ENCODE assay signal across 8 cellular contexts in genomic region chr10:97759157-97759980, GRCh38. TPM values are rescaled to one million over a fixed set of nuclear protein-coding genes. Genes with fewer than 3 reads are reported as not detected.
DNase-seq lines count a peak whose midpoint lies in the region; ATAC-seq and TF ChIP-seq lines count a peak whose summit lies in the region.

No MANE protein-coding gene starts in this region.

- peaks cover 20% of the 10 kb centered on the region for H3K4me1 ChIP-seq in adipocyte (ENCODE audit: control insufficient read depth, insufficient read depth, low read length)

- H3K27ac ChIP-seq in RWPE1, result peak overlapping the region; percentile 16; the same call in 1 of the 2 replicates

- peak overlapping the region; percentile 7 for H3K9ac ChIP-seq in adipocyte (ENCODE audit: low read length)

- intact Hi-C loops in left ventricle myocardium superior (cut with micrococcal nuclease), result no loop called here

- no peaks in the 10 kb centered on the region for H3K9me3 ChIP-seq in adipocyte (ENCODE audit: control insufficient read depth, low read length)

- peak; percentile 63 for DNase-seq in EL
- peak; percentile 95 for DNase-seq in HuH-7 (ENCODE audit: low spot score)
- peak; percentile 74 for DNase-seq in RWPE1 (ENCODE audit: low spot score)
- peak; percentile 81 for DNase-seq in adipocyte (ENCODE audit: low read depth)
- peak; percentile 78 for DNase-seq in left ventricle myocardium superior
- DNase-seq in putamen (ENCODE audit: low spot score), result peak; percentile 34

- TF ChIP-seq CTCF in RWPE1 (conservative IDR thresholded peaks at IDR 0.05; ENCODE audit: low read depth), result peak; percentile 86

- CTCF ChIA-PET in RWPE1 (lab: Yijun Ruan, JAX), result interaction anchor here (0.5 to 3.6 kb wide), 10 partner anchors 9 to 587 kb away, joined by 3 to 14 read pairs (median 4); no protein-coding TSS in a partner anchor

- no peaks in the 10 kb centered on the region for H3K27me3 ChIP-seq in adipocyte (replicated peaks; ENCODE audit: control insufficient read depth, insufficient read depth, low read length)

- H3K36me3 ChIP-seq in adipocyte (ENCODE audit: control insufficient read depth, insufficient read depth, low read length, severe bottlenecking), result peaks cover 51% of the 10 kb centered on the region

- H3K4me3 ChIP-seq in adipocyte (ENCODE audit: low read length), result no peak overlapping the region

- ATAC-seq in left ventricle myocardium superior (peak; percentile 83), GM21381 (IDR thresholded peaks at IDR 0.05; ENCODE audit: unreplicated experiment) (no peak), HG03520 (IDR thresholded peaks at IDR 0.05; ENCODE audit: unreplicated experiment) (no peak)

- POLR2A ChIA-PET in RWPE1 (lab: Yijun Ruan, JAX; ENCODE audit: low non-redundant PET), result no interaction called here

RNA-seq across cellular contexts. Expression of gene SFRP5, which starts 12.4 kb away (rescaled TPM):
- total RNA-seq in left ventricle myocardium superior, result 1.3 TPM

RNA-seq across cellular contexts. Expression of gene ZFYVE27, which starts 22.4 kb away (rescaled TPM):
- 13.7 TPM for total RNA-seq in left ventricle myocardium superior

RNA-seq across cellular contexts. Expression of gene MARVELD1, which starts 45.8 kb away (rescaled TPM):
- 7.1 TPM for total RNA-seq in left ventricle myocardium superior

Comparison
In these comparisons a context has a peak if more than half of its experiments do, and no peak if none do; other contexts are left out.
1. DNase-seq: peak in every context shown above with its lines; median percentile 95 in HuH-7; 81 in adipocyte; 78 in left ventricle myocardium superior; 74 in RWPE1; 63 in EL; 34 in putamen.